11 cellular contexts compared by ENCODE assay signal in the genomic region with DNA sequence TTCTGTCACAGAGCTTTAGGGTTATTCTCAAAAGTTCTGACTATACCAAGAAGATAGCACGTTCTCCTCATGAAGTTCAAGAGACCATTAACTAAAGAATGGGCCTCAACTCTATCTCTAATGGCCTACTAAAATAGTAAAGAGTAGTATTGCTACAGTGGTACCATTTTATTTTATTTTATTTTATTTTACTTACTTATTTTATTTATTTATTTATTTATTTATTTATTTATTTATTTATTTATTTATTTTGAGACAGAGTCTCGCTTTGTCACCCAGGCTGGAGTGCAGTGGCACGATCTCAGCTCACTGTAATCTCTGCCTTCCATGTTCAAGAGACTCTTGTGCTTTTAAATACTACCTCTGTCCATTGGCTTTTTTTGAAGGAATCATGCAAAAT. TPM values are rescaled to one million over a fixed set of nuclear protein-coding genes. Genes with fewer than 3 reads are reported as not detected.
"Had no signal": no experiment of that assay in that cellular context is flagged by ENCODE, and none has a peak within 500 bp of the region (broad histone marks: within the 10 kb centered on the region; RNA-seq: fewer than 3 reads in every experiment).

No MANE protein-coding gene starts in this region.

RNA-seq across cellular contexts. Expression of a gene that starts 52.5 kb away (rescaled TPM):
- total RNA-seq: activated naive CD4-positive, alpha-beta T cell treated with anti-CD3 and anti-CD28 coated beads for 36 hours; activated naive CD4-positive, alpha-beta T cell treated with anti-CD3 and anti-CD28 coated beads, Interleukin-2, amount 50 U/mL, for 72 hours; activated naive CD8-positive, alpha-beta T cell treated with anti-CD3 and anti-CD28 coated beads for 36 hours; activated naive CD8-positive, alpha-beta T cell treated with anti-CD3 and anti-CD28 coated beads, Interleukin-2, amount 10 ng/mL, durations not matched to agents 7 days and 5 days; activated T-cell treated with anti-CD3 and anti-CD28 coated beads, Interleukin-2, amount 50 U/mL, for 4 hours; activated T-cell treated with anti-CD3 and anti-CD28 coated beads, Interleukin-2, amount 50 U/mL, for 72 hours; activated T-helper 1 cell treated with anti-CD3 and anti-CD28 coated beads, Interleukin-12 subunit alpha, Interleukin-12 subunit beta, Interleukin-2, Interleukin-4 antibody, amounts not matched to agents 30 ng/mL and 10 ng/mL and 1 ng/mL, durations not matched to agents 14 hours and 24 hours and 36 hours; activated T-helper 17 cell treated with anti-CD3 and anti-CD28 coated beads, Interleukin-2, amount 50 U/mL, for 72 hours; activated T-helper 2 cell treated with anti-CD3 and anti-CD28 coated beads, Interferon-gamma antibody, Interleukin-2, Interleukin-4, amounts not matched to agents 10 μg/mL and 5 μg/mL and 100 μg/mL, durations not matched to agents 14 hours and 24 hours and 36 hours; body of pancreas; bronchial epithelial cell had no signal
